In genomic region chr12:75628511-75628910, GRCh38 we compare ENCODE assay signal across 25 cellular contexts.
"Had no signal": no experiment of that assay in that cellular context is flagged by ENCODE, and none has a peak within 500 bp of the region (broad histone marks: within the 10 kb centered on the region; RNA-seq: fewer than 3 reads in every experiment).

No MANE protein-coding gene starts in this region.

- H3K4me3 ChIP-seq: body of pancreas, cardiac muscle cell, heart left ventricle, mucosa of descending colon, spleen, thoracic aorta, upper lobe of left lung had no signal

- H3K4me1 ChIP-seq: spleen, upper lobe of left lung had no signal

- H3K27ac ChIP-seq: cardiac muscle cell, epithelial cell of prostate, heart left ventricle, spleen, thoracic aorta, upper lobe of left lung, WERI-Rb-1 had no signal

- H3K9me3 ChIP-seq: body of pancreas, mucosa of descending colon, spleen, thoracic aorta, upper lobe of left lung had no signal

- H3K9me3 Mint-ChIP-seq: activated CD4-positive, alpha-beta T cell treated with anti-CD3 and anti-CD28 coated beads, Interleukin-2, amount 10 ng/mL, durations not matched to agents 7 days and 5 days; activated naive CD8-positive, alpha-beta T cell treated with anti-CD3 and anti-CD28 coated beads, Interleukin-2, amount 50 U/mL, for 24 hours had no signal

- H3K27me3 ChIP-seq: body of pancreas, cardiac muscle cell, heart left ventricle, spleen, upper lobe of left lung had no signal

- H3K36me3 ChIP-seq: cardiac muscle cell, heart left ventricle, spleen, thoracic aorta, upper lobe of left lung, WERI-Rb-1 had no signal

- H3K4me1 Mint-ChIP-seq: activated CD4-positive, alpha-beta T cell treated with anti-CD3 and anti-CD28 coated beads, Interleukin-2, amount 10 ng/mL, durations not matched to agents 7 days and 5 days; activated naive CD8-positive, alpha-beta T cell treated with anti-CD3 and anti-CD28 coated beads, Interleukin-2, amount 50 U/mL, for 24 hours; memory B cell had no signal

- DNase-seq: activated CD4-positive, alpha-beta T cell treated with anti-CD3 and anti-CD28 coated beads, Interleukin-2, amount 10 ng/mL, durations not matched to agents 7 days and 5 days; activated CD4-positive, CD25-positive, alpha-beta regulatory T cell treated with anti-CD3 and anti-CD28 coated beads, Interleukin-2, amount 50 U/mL, for 72 hours; activated CD8-positive, alpha-beta memory T cell treated with anti-CD3 and anti-CD28 coated beads, Interleukin-2, amount 10 ng/mL, durations not matched to agents 7 days and 5 days; activated CD8-positive, alpha-beta T cell treated with anti-CD3 and anti-CD28 coated beads for 36 hours; activated gamma-delta T cell; activated naive CD4-positive, alpha-beta T cell treated with anti-CD3 and anti-CD28 coated beads, Interleukin-2, amount 50 U/mL, for 16 hours; activated naive CD8-positive, alpha-beta T cell treated with anti-CD3 and anti-CD28 coated beads, Interleukin-2, amount 50 U/mL, for 24 hours; activated T-cell treated with anti-CD3 and anti-CD28 coated beads for 4 hours; anterior cingulate cortex; heart left ventricle; left ventricle myocardium superior; mucosa of descending colon; nephron progenitor cell; posterior cingulate gyrus; spleen; stimulated activated CD4-positive, alpha-beta T cell treated with anti-CD3 and anti-CD28 coated beads, Interleukin-4, amount 100 ng/mL, for 24 hours; stimulated activated naive CD4-positive, alpha-beta T cell treated with Interleukin-2 at 50 U/mL for 16 hours; T-helper 1 cell; upper lobe of left lung; WERI-Rb-1 had no signal

- ATAC-seq: activated CD8-positive, alpha-beta memory T cell treated with anti-CD3 and anti-CD28 coated beads, Interleukin-2, amount 10 ng/mL, durations not matched to agents 7 days and 5 days; activated CD8-positive, alpha-beta T cell treated with anti-CD3 and anti-CD28 coated beads for 36 hours; activated naive CD8-positive, alpha-beta T cell treated with anti-CD3 and anti-CD28 coated beads, Interleukin-2, amount 50 U/mL, for 24 hours; heart left ventricle; left ventricle myocardium superior; mucosa of descending colon had no signal

- H3K27ac Mint-ChIP-seq: activated CD4-positive, alpha-beta T cell treated with anti-CD3 and anti-CD28 coated beads, Interleukin-2, amount 10 ng/mL, durations not matched to agents 7 days and 5 days; activated CD8-positive, alpha-beta memory T cell treated with anti-CD3 and anti-CD28 coated beads, Interleukin-2, amount 10 ng/mL, durations not matched to agents 7 days and 5 days; activated CD8-positive, alpha-beta T cell treated with anti-CD3 and anti-CD28 coated beads for 36 hours; activated naive CD8-positive, alpha-beta T cell treated with anti-CD3 and anti-CD28 coated beads, Interleukin-2, amount 50 U/mL, for 24 hours; memory B cell; nephron progenitor cell had no signal

- H3K27me3 Mint-ChIP-seq: activated CD8-positive, alpha-beta memory T cell treated with anti-CD3 and anti-CD28 coated beads, Interleukin-2, amount 10 ng/mL, durations not matched to agents 7 days and 5 days; memory B cell had no signal

- H3K4me3 Mint-ChIP-seq: activated CD4-positive, alpha-beta T cell treated with anti-CD3 and anti-CD28 coated beads, Interleukin-2, amount 10 ng/mL, durations not matched to agents 7 days and 5 days; activated CD8-positive, alpha-beta memory T cell treated with anti-CD3 and anti-CD28 coated beads, Interleukin-2, amount 10 ng/mL, durations not matched to agents 7 days and 5 days; activated CD8-positive, alpha-beta T cell treated with anti-CD3 and anti-CD28 coated beads for 36 hours; activated naive CD8-positive, alpha-beta T cell treated with anti-CD3 and anti-CD28 coated beads, Interleukin-2, amount 50 U/mL, for 24 hours; memory B cell; nephron progenitor cell had no signal
